ENCODE assay signal across 36 cellular contexts in genomic region chr20:30175681-30176080, GRCh38.
DNase-seq lines count a peak whose midpoint lies in the region; ATAC-seq, FAIRE-seq and TF ChIP-seq lines count a peak whose summit lies in the region.
"Had no signal": no experiment of that assay in that cellular context is flagged by ENCODE, and none has a peak within 500 bp of the region (broad histone marks: within the 10 kb centered on the region; RNA-seq: fewer than 3 reads in every experiment).

No MANE protein-coding gene starts in this region.

- TF ChIP-seq POLR2A in heart left ventricle (IDR thresholded peaks at IDR 0.05) (no peak), spleen (IDR thresholded peaks at IDR 0.05) (no peak)

- no peak overlapping the region for H3K4me3 Mint-ChIP-seq in CD14-positive monocyte
- H3K4me3 Mint-ChIP-seq: B cell; CD4-positive, alpha-beta memory T cell; CD4-positive, alpha-beta T cell; CD4-positive, CD25-positive, alpha-beta regulatory T cell; CD8-positive, alpha-beta memory T cell; CD8-positive, alpha-beta T cell had no signal

- H3K9me3 ChIP-seq in heart left ventricle (no peaks in the 10 kb centered on the region), RWPE2 (ENCODE audit: severe bottlenecking) (peaks cover 2% of the 10 kb centered on the region), kidney (ENCODE audit: control insufficient read depth in 1 of 2, low read length in 2 of 2) (no peaks in the 10 kb centered on the region), spleen (peaks cover 0 to 16% (median 0%) of the 10 kb centered on the region in 8 donors)
- H3K9me3 ChIP-seq: A549; BE2C; BLaER1; BLaER1 treated with 17β-estradiol and CSF1 and Interleukin-3, amounts not matched to agents 10 nM and 100 nM; Caco-2 had no signal

- no peak for FAIRE-seq in kidney (lab: Jason Lieb, UNC)
- FAIRE-seq: A204.1, A549, D721Med had no signal

- intact Hi-C loops in cardiac septum (cut with DNase I) (no loop called here), heart left ventricle (cut with DNase I) (no loop called here), kidney (cut with DNase I) (no loop called here), spleen (cut with DNase I; ENCODE audit: low total_unique reads) (no loop called here), CD14-positive monocyte (cut with micrococcal nuclease) (no loop called here)

- no peak overlapping the region for H3K9ac ChIP-seq in kidney (ENCODE audit: low read length in 2 of 2)
- H3K9ac ChIP-seq: BLaER1; BLaER1 treated with 17β-estradiol and CSF1 and Interleukin-3, amounts not matched to agents 10 nM and 100 nM had no signal

- H3K27me3 ChIP-seq in heart left ventricle = no peaks in the 10 kb centered on the region
- no peaks in the 10 kb centered on the region for H3K27me3 ChIP-seq in RWPE2 (ENCODE audit: insufficient read depth, poor library complexity, severe bottlenecking)
- no peaks in the 10 kb centered on the region for H3K27me3 ChIP-seq in spleen (replicated peaks in 1 of 7)
- H3K27me3 ChIP-seq: BE2C; BLaER1; BLaER1 treated with 17β-estradiol and CSF1 and Interleukin-3, amounts not matched to agents 10 nM and 100 nM had no signal

- no peak overlapping the region for H3K27ac Mint-ChIP-seq in CD14-positive monocyte
- H3K27ac Mint-ChIP-seq: B cell; CD4-positive, alpha-beta memory T cell; CD4-positive, alpha-beta T cell; CD4-positive, CD25-positive, alpha-beta regulatory T cell; CD8-positive, alpha-beta memory T cell; CD8-positive, alpha-beta T cell had no signal

- peaks cover 2 to 45% (median 15%) of the 10 kb centered on the region in 7 donors for H3K9me3 Mint-ChIP-seq in CD14-positive monocyte

- H3K36me3 Mint-ChIP-seq in CD14-positive monocyte = no peaks in the 10 kb centered on the region
- H3K36me3 Mint-ChIP-seq: CD4-positive, alpha-beta memory T cell; CD4-positive, CD25-positive, alpha-beta regulatory T cell; CD8-positive, alpha-beta memory T cell; CD8-positive, alpha-beta T cell had no signal

- WGBS in heart left ventricle, 4 donors = 72 to 78% (median 75%) methylated on average over 14 of the region's 14 CpGs
- WGBS in spleen, 5 donors = 77 to 84% (median 80%) methylated on average over 14 of the region's 14 CpGs

- no peaks in the 10 kb centered on the region for H3K4me1 Mint-ChIP-seq in CD14-positive monocyte
- H3K4me1 Mint-ChIP-seq: B cell; CD8-positive, alpha-beta memory T cell had no signal

- H3K27ac ChIP-seq in heart left ventricle = no peak overlapping the region
- no peak overlapping the region for H3K27ac ChIP-seq in RWPE2 (ENCODE audit: poor library complexity, severe bottlenecking)
- H3K27ac ChIP-seq in kidney (ENCODE audit: low read depth in 2 of 2, low read length in 2 of 2) = no peak overlapping the region
- no peak overlapping the region for H3K27ac ChIP-seq in spleen
- H3K27ac ChIP-seq: 22Rv1; A549; BLaER1; BLaER1 treated with 17β-estradiol and CSF1 and Interleukin-3, amounts not matched to agents 10 nM and 100 nM; C4-2B had no signal

- TF ChIP-seq CTCF in heart left ventricle (IDR thresholded peaks at IDR 0.05) (no peak), RWPE2 (IDR thresholded peaks at IDR 0.05; ENCODE audit: poor library complexity, severe bottlenecking) (no peak), kidney (IDR thresholded peaks at IDR 0.05; ENCODE audit: borderline replicate concordance, extremely low read depth, insufficient read depth) (no peak), spleen (IDR thresholded peaks at IDR 0.05 in 8 of 11, conservative IDR thresholded peaks at IDR 0.05 in 3 of 11) (no peak), CD14-positive monocyte (IDR thresholded peaks at IDR 0.05) (no peak)

- H3K4me3 ChIP-seq in heart left ventricle (no peak overlapping the region), RWPE2 (ENCODE audit: severe bottlenecking) (no peak overlapping the region), kidney (ENCODE audit: low read length in 2 of 2) (no peak overlapping the region), spleen (no peak overlapping the region)
- H3K4me3 ChIP-seq: A549; BLaER1; BLaER1 treated with 17β-estradiol and CSF1 and Interleukin-3, amounts not matched to agents 10 nM and 100 nM had no signal

- no peak for ATAC-seq in heart left ventricle
- no peak for ATAC-seq in RWPE2 (ENCODE audit: low read depth)
- ATAC-seq: A549; CD8-positive, alpha-beta T cell had no signal

- H3K4me1 ChIP-seq in heart left ventricle (no peaks in the 10 kb centered on the region), RWPE2 (ENCODE audit: insufficient read depth, poor library complexity, severe bottlenecking) (no peaks in the 10 kb centered on the region), kidney (ENCODE audit: control insufficient read depth in 1 of 2, insufficient read depth in 1 of 2, low read depth in 1 of 2, low read length in 2 of 2) (no peaks in the 10 kb centered on the region), spleen (no peaks in the 10 kb centered on the region)
- H3K4me1 ChIP-seq: A549; BE2C; BLaER1; BLaER1 treated with 17β-estradiol and CSF1 and Interleukin-3, amounts not matched to agents 10 nM and 100 nM; Caco-2 had no signal

- DNase-seq in cardiac septum (ENCODE audit: low spot score) (peak; percentile 66), heart left ventricle (no peak), RWPE2 (ENCODE audit: low spot score) (peak; percentile 70), kidney (peak; percentile 46), spleen (peak; percentile 53), CD14-positive monocyte (ENCODE audit: low spot score) (no peak), NCI-H82 (lab: John Stamatoyannopoulos, UW) (no peak)
- DNase-seq in activated CD4-positive, CD25-positive, alpha-beta regulatory T cell (lab: John Stamatoyannopoulos, UW) = no peak
- DNase-seq: 8988T; ACHN; AML-193; BE2C; C1 segment of cervical spinal cord; Calu3; CD4-positive, alpha-beta memory T cell; CD4-positive, alpha-beta T cell; CD4-positive, CD25-positive, alpha-beta regulatory T cell; CD8-positive, alpha-beta memory T cell; CD8-positive, alpha-beta T cell; COR-L47; DMS 273 treated with DMSO at 0.1 percent for 48 hours; DMS153; DMS53; DMS79; DMS79 treated with DMSO at 0.1 percent for 48 hours; DND-41; EL had no signal

- no peaks in the 10 kb centered on the region for H3K27me3 Mint-ChIP-seq in CD14-positive monocyte (ENCODE audit: low read depth in 3 of 3)
- H3K27me3 Mint-ChIP-seq: B cell; CD4-positive, alpha-beta T cell; CD4-positive, CD25-positive, alpha-beta regulatory T cell had no signal

- H3K36me3 ChIP-seq in heart left ventricle (no peaks in the 10 kb centered on the region), RWPE2 (ENCODE audit: low read depth) (no peaks in the 10 kb centered on the region), kidney (ENCODE audit: control insufficient read depth in 1 of 2, insufficient read depth in 2 of 2, low read length in 2 of 2) (no peaks in the 10 kb centered on the region), spleen (no peaks in the 10 kb centered on the region)
- H3K36me3 ChIP-seq: BE2C; BLaER1; BLaER1 treated with 17β-estradiol and CSF1 and Interleukin-3, amounts not matched to agents 10 nM and 100 nM had no signal

Comparison
In these comparisons a context has a peak if more than half of its experiments do, and no peak if none do; other contexts are left out.
1. DNase-seq: peak in cardiac septum (single experiment), RWPE2 (single experiment), kidney (single experiment) and spleen (single experiment); none in heart left ventricle (0 of 5), CD14-positive monocyte (single experiment), NCI-H82 (single experiment) and activated CD4-positive, CD25-positive, alpha-beta regulatory T cell (0 of 4).